In the genomic region with DNA sequence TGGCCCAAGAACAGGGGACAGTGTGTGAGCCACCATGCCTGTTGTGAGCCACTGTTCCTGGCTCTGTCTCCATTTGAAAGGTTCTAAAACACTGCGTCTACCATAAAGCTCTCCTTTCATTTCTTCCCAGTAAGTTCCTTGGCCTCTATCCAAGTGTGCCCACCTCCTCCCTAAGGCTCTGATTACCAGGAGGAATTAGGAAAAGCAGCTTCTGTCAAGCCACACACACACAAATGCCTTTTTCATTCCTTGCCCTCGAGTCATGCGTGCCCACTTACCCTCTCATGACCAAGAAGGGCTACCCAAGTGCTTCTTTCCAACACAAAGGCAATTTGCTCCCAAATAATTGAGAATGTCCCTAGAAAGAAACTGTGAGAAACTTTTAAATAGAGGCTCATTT, we compare ENCODE assay signal across 1 cellular context.
TF ChIP-seq lines count a peak whose summit lies in the region.

No MANE protein-coding gene starts in this region.

TF ChIP-seq in H1, 55 proteins besides CTCF, POLR2A, EP300 and RAD21 (continued from another document):
- TF ChIP-seq, protein P1, sequence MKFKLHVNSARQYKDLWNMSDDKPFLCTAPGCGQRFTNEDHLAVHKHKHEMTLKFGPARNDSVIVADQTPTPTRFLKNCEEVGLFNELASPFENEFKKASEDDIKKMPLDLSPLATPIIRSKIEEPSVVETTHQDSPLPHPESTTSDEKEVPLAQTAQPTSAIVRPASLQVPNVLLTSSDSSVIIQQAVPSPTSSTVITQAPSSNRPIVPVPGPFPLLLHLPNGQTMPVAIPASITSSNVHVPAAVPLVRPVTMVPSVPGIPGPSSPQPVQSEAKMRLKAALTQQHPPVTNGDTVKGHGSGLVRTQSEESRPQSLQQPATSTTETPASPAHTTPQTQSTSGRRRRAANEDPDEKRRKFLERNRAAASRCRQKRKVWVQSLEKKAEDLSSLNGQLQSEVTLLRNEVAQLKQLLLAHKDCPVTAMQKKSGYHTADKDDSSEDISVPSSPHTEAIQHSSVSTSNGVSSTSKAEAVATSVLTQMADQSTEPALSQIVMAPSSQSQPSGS (IDR thresholded peaks at IDR 0.05; ENCODE audit: low read length), result no peak
- no peak for TF ChIP-seq BACH1 (IDR thresholded peaks at IDR 0.05; ENCODE audit: low read length)
- TF ChIP-seq HDAC6 (IDR thresholded peaks at IDR 0.05; ENCODE audit: low read depth, low read length), result no peak
- no peak for TF ChIP-seq JUND (IDR thresholded peaks at IDR 0.05; ENCODE audit: low read length)
- no peak for TF ChIP-seq SRF (IDR thresholded peaks at IDR 0.05; ENCODE audit: low read depth, low read length)
- TF ChIP-seq CEBPB (IDR thresholded peaks at IDR 0.05; ENCODE audit: low read depth, low read length), result no peak
- no peak for TF ChIP-seq EGR1 (IDR thresholded peaks at IDR 0.05; ENCODE audit: borderline replicate concordance, low read depth, low read length)
- TF ChIP-seq EZH2 (IDR thresholded peaks at IDR 0.05; ENCODE audit: low read depth, low read length, severe bottlenecking), result no peak
- no peak for TF ChIP-seq SIN3A (conservative IDR thresholded peaks at IDR 0.05 in 1 of 2, IDR thresholded peaks at IDR 0.05 in 1 of 2; ENCODE audit: low read depth in 1 of 2, low read length in 2 of 2)
- TF ChIP-seq, protein P2, sequence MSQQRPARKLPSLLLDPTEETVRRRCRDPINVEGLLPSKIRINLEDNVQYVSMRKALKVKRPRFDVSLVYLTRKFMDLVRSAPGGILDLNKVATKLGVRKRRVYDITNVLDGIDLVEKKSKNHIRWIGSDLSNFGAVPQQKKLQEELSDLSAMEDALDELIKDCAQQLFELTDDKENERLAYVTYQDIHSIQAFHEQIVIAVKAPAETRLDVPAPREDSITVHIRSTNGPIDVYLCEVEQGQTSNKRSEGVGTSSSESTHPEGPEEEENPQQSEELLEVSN (IDR thresholded peaks at IDR 0.05), result no peak
- no peak for TF ChIP-seq MAFK (IDR thresholded peaks at IDR 0.05; ENCODE audit: low read depth, low read length)
- TF ChIP-seq CREB1 (IDR thresholded peaks at IDR 0.05), result no peak
- no peak for TF ChIP-seq RBBP5 (IDR thresholded peaks at IDR 0.05; ENCODE audit: borderline replicate concordance, low read depth, low read length)
- no peak for TF ChIP-seq SAP30 (IDR thresholded peaks at IDR 0.05; ENCODE audit: insufficient read depth, insufficient replicate concordance, low read length)
- no peak for TF ChIP-seq KDM5A (IDR thresholded peaks at IDR 0.05; ENCODE audit: low read length)
